8 cellular contexts compared by ENCODE assay signal in genomic region chr3:195897081-195897852, GRCh38. TPM values are rescaled to one million over a fixed set of nuclear protein-coding genes. Genes with fewer than 3 reads are reported as not detected.
DNase-seq lines count a peak whose midpoint lies in the region; ATAC-seq lines count a peak whose summit lies in the region.

No MANE protein-coding gene starts in this region.

- peak overlapping the region; percentile 90 for H3K27ac Mint-ChIP-seq in activated T-helper 1 cell treated with anti-CD3 and anti-CD28 coated beads, Interleukin-12 subunit alpha, Interleukin-12 subunit beta, Interleukin-2, Interleukin-4 antibody, amounts not matched to agents 30 ng/mL and 10 ng/mL and 1 ng/mL, durations not matched to agents 14 hours and 24 hours and 36 hours

- no peaks in the 10 kb centered on the region for H3K9me3 Mint-ChIP-seq in activated T-helper 1 cell treated with anti-CD3 and anti-CD28 coated beads, Interleukin-12 subunit alpha, Interleukin-12 subunit beta, Interleukin-2, Interleukin-4 antibody, amounts not matched to agents 30 ng/mL and 10 ng/mL and 1 ng/mL, durations not matched to agents 14 hours and 24 hours and 36 hours

- H3K36me3 Mint-ChIP-seq in activated T-helper 1 cell treated with anti-CD3 and anti-CD28 coated beads, Interleukin-12 subunit alpha, Interleukin-12 subunit beta, Interleukin-2, Interleukin-4 antibody, amounts not matched to agents 30 ng/mL and 10 ng/mL and 1 ng/mL, durations not matched to agents 14 hours and 24 hours and 36 hours (ENCODE audit: low read depth), result peaks cover 22% of the 10 kb centered on the region

- intact Hi-C loops in activated T-helper 1 cell treated with anti-CD3 and anti-CD28 coated beads, Interleukin-12 subunit alpha, Interleukin-12 subunit beta, Interleukin-2, Interleukin-4 antibody, amounts not matched to agents 30 ng/mL and 10 ng/mL and 1 ng/mL, durations not matched to agents 14 hours and 24 hours and 36 hours (cut with micrococcal nuclease), result no loop called here
- intact Hi-C loops in left ventricle myocardium superior (cut with micrococcal nuclease), result loop anchor here (5.0 kb wide), 1 partner anchor 35 kb away; no protein-coding TSS in a partner anchor

- peaks cover 66% of the 10 kb centered on the region for H3K4me1 Mint-ChIP-seq in activated T-helper 1 cell treated with anti-CD3 and anti-CD28 coated beads, Interleukin-12 subunit alpha, Interleukin-12 subunit beta, Interleukin-2, Interleukin-4 antibody, amounts not matched to agents 30 ng/mL and 10 ng/mL and 1 ng/mL, durations not matched to agents 14 hours and 24 hours and 36 hours (ENCODE audit: low read depth)

- peak; percentile 24 for DNase-seq in NCI-H524 treated with DMSO at 0.1 percent for 48 hours (lab: John Stamatoyannopoulos, UW)
- no peak for DNase-seq in NCI-H524 (lab: John Stamatoyannopoulos, UW)
- DNase-seq in activated T-helper 1 cell treated with anti-CD3 and anti-CD28 coated beads, Interleukin-12 subunit alpha, Interleukin-12 subunit beta, Interleukin-2, Interleukin-4 antibody, amounts not matched to agents 30 ng/mL and 10 ng/mL and 1 ng/mL, durations not matched to agents 14 hours and 24 hours and 36 hours (ENCODE audit: low spot score), result no peak
- peak; percentile 45 for DNase-seq in left ventricle myocardium superior
- peak; percentile 52 for DNase-seq in stromal cell of bone marrow (ENCODE audit: low read depth)
- no peak for DNase-seq in NOMO-1 (lab: John Stamatoyannopoulos, UW; ENCODE audit: unreplicated experiment in 2 of 2)
- no peak for DNase-seq in middle frontal gyrus (ENCODE audit: extremely low spot score, low spot score)
- no peak for DNase-seq in NCI-H748 (lab: John Stamatoyannopoulos, UW; ENCODE audit: unreplicated experiment)

- no peaks in the 10 kb centered on the region for H3K27me3 Mint-ChIP-seq in activated T-helper 1 cell treated with anti-CD3 and anti-CD28 coated beads, Interleukin-12 subunit alpha, Interleukin-12 subunit beta, Interleukin-2, Interleukin-4 antibody, amounts not matched to agents 30 ng/mL and 10 ng/mL and 1 ng/mL, durations not matched to agents 14 hours and 24 hours and 36 hours (ENCODE audit: insufficient read depth)

- peak overlapping the region; percentile 87 for H3K4me3 Mint-ChIP-seq in activated T-helper 1 cell treated with anti-CD3 and anti-CD28 coated beads, Interleukin-12 subunit alpha, Interleukin-12 subunit beta, Interleukin-2, Interleukin-4 antibody, amounts not matched to agents 30 ng/mL and 10 ng/mL and 1 ng/mL, durations not matched to agents 14 hours and 24 hours and 36 hours

- no peak for ATAC-seq in left ventricle myocardium superior

RNA-seq across cellular contexts. Expression of gene TNK2, which starts 11.1 kb away (rescaled TPM):
- total RNA-seq in activated T-helper 1 cell treated with anti-CD3 and anti-CD28 coated beads, Interleukin-12 subunit alpha, Interleukin-12 subunit beta, Interleukin-2, Interleukin-4 antibody, amounts not matched to agents 30 ng/mL and 10 ng/mL and 1 ng/mL, durations not matched to agents 14 hours and 24 hours and 36 hours, result 126 and 127 TPM in 2 replicates
- 28.9 TPM for total RNA-seq in left ventricle myocardium superior

Comparison
In these comparisons a context has a peak if more than half of its experiments do, and no peak if none do; other contexts are left out.
1. DNase-seq: peak in NCI-H524 treated with DMSO at 0.1 percent for 48 hours (single experiment), left ventricle myocardium superior (single experiment) and stromal cell of bone marrow (single experiment); none in NCI-H524 (0 of 2), activated T-helper 1 cell treated with anti-CD3 and anti-CD28 coated beads, Interleukin-12 subunit alpha, Interleukin-12 subunit beta, Interleukin-2, Interleukin-4 antibody, amounts not matched to agents 30 ng/mL and 10 ng/mL and 1 ng/mL, durations not matched to agents 14 hours and 24 hours and 36 hours (single experiment), NOMO-1 (0 of 2), middle frontal gyrus (single experiment) and NCI-H748 (single experiment).